9 cellular contexts compared by ENCODE assay signal in genomic region chr17:4144411-4144747, GRCh38. TPM values are rescaled to one million over a fixed set of nuclear protein-coding genes. Genes with fewer than 3 reads are reported as not detected.
DNase-seq lines count a peak whose midpoint lies in the region; ATAC-seq, FAIRE-seq and TF ChIP-seq lines count a peak whose summit lies in the region.
"Had no signal": no experiment of that assay in that cellular context is flagged by ENCODE, and none has a peak within 500 bp of the region (broad histone marks: within the 10 kb centered on the region; RNA-seq: fewer than 3 reads in every experiment).

No MANE protein-coding gene starts in this region.

- TF ChIP-seq CTCF in kidney (IDR thresholded peaks at IDR 0.05; ENCODE audit: borderline replicate concordance, extremely low read depth, insufficient read depth) (no peak), suprapubic skin (IDR thresholded peaks at IDR 0.05) (no peak)

- peaks cover 21 to 24% of the 10 kb centered on the region in 2 donors for H3K4me1 ChIP-seq in kidney (ENCODE audit: control insufficient read depth in 1 of 2, insufficient read depth in 1 of 2, low read depth in 1 of 2, low read length in 2 of 2)
- peaks cover 43% of the 10 kb centered on the region for H3K4me1 ChIP-seq in suprapubic skin

- peak; percentile 20 for DNase-seq in DMS53 (lab: John Stamatoyannopoulos, UW)
- no peak for DNase-seq in DMS53 treated with DMSO at 0.1 percent for 48 hours (lab: John Stamatoyannopoulos, UW; ENCODE audit: unreplicated experiment)
- DNase-seq in activated naive CD8-positive, alpha-beta T cell treated with anti-CD3 and anti-CD28 coated beads for 36 hours, result no peak
- DNase-seq in kidney, result no peak
- DNase-seq in suprapubic skin (ENCODE audit: low spot score in 2 of 2), result no peak
- DNase-seq in globus pallidus (ENCODE audit: low spot score), result no peak

- H3K27me3 Mint-ChIP-seq in activated naive CD8-positive, alpha-beta T cell treated with anti-CD3 and anti-CD28 coated beads for 36 hours, result no peaks in the 10 kb centered on the region

- H3K4me3 Mint-ChIP-seq in activated naive CD8-positive, alpha-beta T cell treated with anti-CD3 and anti-CD28 coated beads for 36 hours, result peak overlapping the region; percentile 99

- TF ChIP-seq EP300 in suprapubic skin (IDR thresholded peaks at IDR 0.05), result no peak

- no peak for FAIRE-seq in kidney (lab: Jason Lieb, UNC)
- FAIRE-seq: A204.1 had no signal

- H3K4me3 ChIP-seq in kidney (ENCODE audit: low read length in 2 of 2) (peak overlapping the region; percentile 89 to 96), suprapubic skin (peak overlapping the region; percentile 97)

- 59% methylated on average over 3 of the region's 3 CpGs for WGBS in suprapubic skin

- H3K9me3 ChIP-seq in kidney (ENCODE audit: control insufficient read depth in 1 of 2, low read length in 2 of 2) (no peaks in the 10 kb centered on the region), suprapubic skin (no peaks in the 10 kb centered on the region)

- H3K4me1 Mint-ChIP-seq in activated naive CD8-positive, alpha-beta T cell treated with anti-CD3 and anti-CD28 coated beads for 36 hours, result peaks cover 38% of the 10 kb centered on the region

- no peaks in the 10 kb centered on the region for H3K36me3 ChIP-seq in kidney (ENCODE audit: control insufficient read depth in 1 of 2, insufficient read depth in 2 of 2, low read length in 2 of 2)
- no peaks in the 10 kb centered on the region for H3K36me3 ChIP-seq in suprapubic skin

- ATAC-seq in GM21529 (IDR thresholded peaks at IDR 0.05; ENCODE audit: unreplicated experiment) (no peak), HG02798 (IDR thresholded peaks at IDR 0.05; ENCODE audit: poor library complexity, unreplicated experiment) (no peak)

- no peaks in the 10 kb centered on the region for H3K9me3 Mint-ChIP-seq in activated naive CD8-positive, alpha-beta T cell treated with anti-CD3 and anti-CD28 coated beads for 36 hours

- H3K27ac ChIP-seq in kidney (ENCODE audit: low read depth in 2 of 2, low read length in 2 of 2) (peak overlapping the region; percentile 99), suprapubic skin (peak overlapping the region; percentile 99)

- TF ChIP-seq POLR2A in suprapubic skin (IDR thresholded peaks at IDR 0.05), result no peak

- H3K27me3 ChIP-seq in suprapubic skin, result no peaks in the 10 kb centered on the region

- peak overlapping the region; percentile 100 for H3K27ac Mint-ChIP-seq in activated naive CD8-positive, alpha-beta T cell treated with anti-CD3 and anti-CD28 coated beads for 36 hours

- intact Hi-C loops in kidney (cut with DNase I), result no loop called here

- H3K9ac ChIP-seq in kidney (ENCODE audit: low read length in 2 of 2), result peak overlapping the region; percentile 94 to 100

- H3K36me3 Mint-ChIP-seq in activated naive CD8-positive, alpha-beta T cell treated with anti-CD3 and anti-CD28 coated beads for 36 hours, result peaks cover 5% of the 10 kb centered on the region

RNA-seq across cellular contexts. Expression of gene CYB5D2, which starts 1.4 kb away (rescaled TPM):
- 10 to 100 TPM; 11.0 to 11.6 TPM for total RNA-seq in activated naive CD8-positive, alpha-beta T cell treated with anti-CD3 and anti-CD28 coated beads for 36 hours
- total RNA-seq in kidney (29.8 TPM), suprapubic skin (10 to 100 TPM; 17.7 to 41.3 (median 28.3) TPM)
- polyA plus RNA-seq in kidney (ENCODE audit: insufficient read depth, low read depth, low replicate concordance), result 49.7 TPM

RNA-seq across cellular contexts. Expression of gene ZZEF1, which starts 1.5 kb away (rescaled TPM):
- 10 to 100 TPM; 23.7 to 27.0 TPM for total RNA-seq in activated naive CD8-positive, alpha-beta T cell treated with anti-CD3 and anti-CD28 coated beads for 36 hours
- total RNA-seq in kidney, result 56.1 TPM
- polyA plus RNA-seq in kidney (ENCODE audit: insufficient read depth, low read depth, low replicate concordance), result 4.6 TPM
- total RNA-seq in suprapubic skin, result 100 to 1,000 TPM in 1 of 4 donors, 10 to 100 TPM in 3; 47.5 to 171 (median 81.0) TPM
